1 cellular context compared by ENCODE assay signal in genomic region chr7:158284121-158284520, GRCh38.
TF ChIP-seq lines count a peak whose summit lies in the region.

No MANE protein-coding gene starts in this region.

TF ChIP-seq in GM23338, 12 proteins besides CTCF, POLR2A, EP300 and RAD21 (continued from another document):
- TF ChIP-seq, protein P1, sequence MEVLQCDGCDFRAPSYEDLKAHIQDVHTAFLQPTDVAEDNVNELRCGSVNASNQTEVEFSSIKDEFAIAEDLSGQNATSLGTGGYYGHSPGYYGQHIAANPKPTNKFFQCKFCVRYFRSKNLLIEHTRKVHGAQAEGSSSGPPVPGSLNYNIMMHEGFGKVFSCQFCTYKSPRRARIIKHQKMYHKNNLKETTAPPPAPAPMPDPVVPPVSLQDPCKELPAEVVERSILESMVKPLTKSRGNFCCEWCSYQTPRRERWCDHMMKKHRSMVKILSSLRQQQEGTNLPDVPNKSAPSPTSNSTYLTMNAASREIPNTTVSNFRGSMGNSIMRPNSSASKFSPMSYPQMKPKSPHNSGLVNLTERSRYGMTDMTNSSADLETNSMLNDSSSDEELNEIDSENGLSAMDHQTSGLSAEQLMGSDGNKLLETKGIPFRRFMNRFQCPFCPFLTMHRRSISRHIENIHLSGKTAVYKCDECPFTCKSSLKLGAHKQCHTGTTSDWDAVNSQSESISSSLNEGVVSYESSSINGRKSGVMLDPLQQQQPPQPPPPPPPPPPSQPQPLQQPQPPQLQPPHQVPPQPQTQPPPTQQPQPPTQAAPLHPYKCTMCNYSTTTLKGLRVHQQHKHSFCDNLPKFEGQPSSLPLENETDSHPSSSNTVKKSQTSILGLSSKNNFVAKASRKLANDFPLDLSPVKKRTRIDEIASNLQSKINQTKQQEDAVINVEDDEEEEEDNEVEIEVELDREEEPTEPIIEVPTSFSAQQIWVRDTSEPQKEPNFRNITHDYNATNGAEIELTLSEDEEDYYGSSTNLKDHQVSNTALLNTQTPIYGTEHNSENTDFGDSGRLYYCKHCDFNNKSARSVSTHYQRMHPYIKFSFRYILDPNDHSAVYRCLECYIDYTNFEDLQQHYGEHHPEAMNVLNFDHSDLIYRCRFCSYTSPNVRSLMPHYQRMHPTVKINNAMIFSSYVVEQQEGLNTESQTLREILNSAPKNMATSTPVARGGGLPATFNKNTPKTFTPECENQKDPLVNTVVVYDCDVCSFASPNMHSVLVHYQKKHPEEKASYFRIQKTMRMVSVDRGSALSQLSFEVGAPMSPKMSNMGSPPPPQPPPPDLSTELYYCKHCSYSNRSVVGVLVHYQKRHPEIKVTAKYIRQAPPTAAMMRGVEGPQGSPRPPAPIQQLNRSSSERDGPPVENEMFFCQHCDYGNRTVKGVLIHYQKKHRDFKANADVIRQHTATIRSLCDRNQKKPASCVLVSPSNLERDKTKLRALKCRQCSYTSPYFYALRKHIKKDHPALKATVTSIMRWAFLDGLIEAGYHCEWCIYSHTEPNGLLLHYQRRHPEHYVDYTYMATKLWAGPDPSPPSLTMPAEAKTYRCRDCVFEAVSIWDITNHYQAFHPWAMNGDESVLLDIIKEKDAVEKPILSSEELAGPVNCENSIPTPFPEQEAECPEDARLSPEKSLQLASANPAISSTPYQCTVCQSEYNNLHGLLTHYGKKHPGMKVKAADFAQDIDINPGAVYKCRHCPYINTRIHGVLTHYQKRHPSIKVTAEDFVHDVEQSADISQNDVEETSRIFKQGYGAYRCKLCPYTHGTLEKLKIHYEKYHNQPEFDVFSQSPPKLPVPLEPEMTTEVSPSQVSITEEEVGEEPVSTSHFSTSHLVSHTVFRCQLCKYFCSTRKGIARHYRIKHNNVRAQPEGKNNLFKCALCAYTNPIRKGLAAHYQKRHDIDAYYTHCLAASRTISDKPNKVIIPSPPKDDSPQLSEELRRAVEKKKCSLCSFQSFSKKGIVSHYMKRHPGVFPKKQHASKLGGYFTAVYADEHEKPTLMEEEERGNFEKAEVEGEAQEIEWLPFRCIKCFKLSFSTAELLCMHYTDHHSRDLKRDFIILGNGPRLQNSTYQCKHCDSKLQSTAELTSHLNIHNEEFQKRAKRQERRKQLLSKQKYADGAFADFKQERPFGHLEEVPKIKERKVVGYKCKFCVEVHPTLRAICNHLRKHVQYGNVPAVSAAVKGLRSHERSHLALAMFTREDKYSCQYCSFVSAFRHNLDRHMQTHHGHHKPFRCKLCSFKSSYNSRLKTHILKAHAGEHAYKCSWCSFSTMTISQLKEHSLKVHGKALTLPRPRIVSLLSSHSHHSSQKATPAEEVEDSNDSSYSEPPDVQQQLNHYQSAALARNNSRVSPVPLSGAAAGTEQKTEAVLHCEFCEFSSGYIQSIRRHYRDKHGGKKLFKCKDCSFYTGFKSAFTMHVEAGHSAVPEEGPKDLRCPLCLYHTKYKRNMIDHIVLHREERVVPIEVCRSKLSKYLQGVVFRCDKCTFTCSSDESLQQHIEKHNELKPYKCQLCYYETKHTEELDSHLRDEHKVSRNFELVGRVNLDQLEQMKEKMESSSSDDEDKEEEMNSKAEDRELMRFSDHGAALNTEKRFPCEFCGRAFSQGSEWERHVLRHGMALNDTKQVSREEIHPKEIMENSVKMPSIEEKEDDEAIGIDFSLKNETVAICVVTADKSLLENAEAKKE (CRISPR knock-in tag; IDR thresholded peaks at IDR 0.05), result no peak
